Comparison of ENCODE assay signal across 8 cellular contexts in genomic region chr4:2817701-2818350, GRCh38. TPM values are rescaled to one million over a fixed set of nuclear protein-coding genes. Genes with fewer than 3 reads are reported as not detected.
DNase-seq lines count a peak whose midpoint lies in the region; ATAC-seq lines count a peak whose summit lies in the region.

No MANE protein-coding gene starts in this region.

- H3K27me3 Mint-ChIP-seq in activated naive CD4-positive, alpha-beta T cell treated with anti-CD3 and anti-CD28 coated beads, Interleukin-2, amount 50 U/mL, for 24 hours: no peaks in the 10 kb centered on the region

- H3K27ac ChIP-seq in right cardiac atrium (ENCODE audit: low read length): no peak overlapping the region
- no peak overlapping the region for H3K27ac ChIP-seq in skeletal muscle tissue (ENCODE audit: low read depth, low read length)

- H3K4me3 Mint-ChIP-seq in activated naive CD4-positive, alpha-beta T cell treated with anti-CD3 and anti-CD28 coated beads, Interleukin-2, amount 50 U/mL, for 24 hours: peak overlapping the region; percentile 87

- H3K9me3 Mint-ChIP-seq in activated naive CD4-positive, alpha-beta T cell treated with anti-CD3 and anti-CD28 coated beads, Interleukin-2, amount 50 U/mL, for 24 hours: no peaks in the 10 kb centered on the region

- WGBS in right cardiac atrium: 9% methylated on average over 65 of the region's 65 CpGs

- peaks cover 6% of the 10 kb centered on the region for H3K36me3 Mint-ChIP-seq in activated naive CD4-positive, alpha-beta T cell treated with anti-CD3 and anti-CD28 coated beads, Interleukin-2, amount 50 U/mL, for 24 hours

- H3K4me1 ChIP-seq in right cardiac atrium (ENCODE audit: control insufficient read depth, insufficient read depth, low read length) (peaks cover 9% of the 10 kb centered on the region), skeletal muscle tissue (ENCODE audit: control insufficient read depth in 3 of 3, insufficient read depth in 3 of 3, low read length in 3 of 3) (peaks cover 16 to 29% (median 24%) of the 10 kb centered on the region in 3 donors)

- ATAC-seq in HG02588 (IDR thresholded peaks at IDR 0.05; ENCODE audit: unreplicated experiment) (peak; percentile 36), right cardiac atrium (peak in 1 of 2 donors; percentile 37), HG02678 (IDR thresholded peaks at IDR 0.05; ENCODE audit: unreplicated experiment) (no peak), GM18870 (IDR thresholded peaks at IDR 0.05; ENCODE audit: unreplicated experiment) (no peak), GM21786 (IDR thresholded peaks at IDR 0.05; ENCODE audit: unreplicated experiment) (no peak)

- H3K27me3 ChIP-seq in right cardiac atrium (ENCODE audit: control insufficient read depth, insufficient read depth): no peaks in the 10 kb centered on the region
- no peaks in the 10 kb centered on the region for H3K27me3 ChIP-seq in skeletal muscle tissue (ENCODE audit: control insufficient read depth in 3 of 3, insufficient read depth in 3 of 3, low read length in 3 of 3)

- intact Hi-C loops in right cardiac atrium (cut with DNase I): loop anchor here in 1 of 4 donors (10.0 kb wide), 1 partner anchor 53 kb away; no protein-coding TSS in a partner anchor

- H3K4me1 Mint-ChIP-seq in activated naive CD4-positive, alpha-beta T cell treated with anti-CD3 and anti-CD28 coated beads, Interleukin-2, amount 50 U/mL, for 24 hours: peaks cover 57% of the 10 kb centered on the region

- H3K9me3 ChIP-seq in right cardiac atrium (ENCODE audit: control insufficient read depth, low read length) (no peaks in the 10 kb centered on the region), skeletal muscle tissue (ENCODE audit: control insufficient read depth in 3 of 3, low read length in 3 of 3) (no peaks in the 10 kb centered on the region)

- peak overlapping the region; percentile 74 for H3K4me3 ChIP-seq in right cardiac atrium (ENCODE audit: low read length)
- H3K4me3 ChIP-seq in skeletal muscle tissue (ENCODE audit: low read length in 3 of 3): peak overlapping the region in 2 of 3 donors; percentile 27 to 49

- DNase-seq in COR-L47 (lab: John Stamatoyannopoulos, UW): peak; percentile 63
- DNase-seq in right cardiac atrium: peak; percentile 25 to 70 (median 59)

- peaks cover 8 to 14% (median 9%) of the 10 kb centered on the region in 3 donors for H3K36me3 ChIP-seq in skeletal muscle tissue (ENCODE audit: control insufficient read depth in 3 of 3, insufficient read depth in 3 of 3, low read length in 3 of 3)

- no peak overlapping the region for H3K27ac Mint-ChIP-seq in activated naive CD4-positive, alpha-beta T cell treated with anti-CD3 and anti-CD28 coated beads, Interleukin-2, amount 50 U/mL, for 24 hours

- peak overlapping the region in 1 of 3 donors; percentile 70 for H3K9ac ChIP-seq in skeletal muscle tissue (ENCODE audit: low read depth in 1 of 3, low read length in 3 of 3)

RNA-seq across cellular contexts. Expression of gene SH3BP2, which starts 24.9 kb away (rescaled TPM):
- total RNA-seq in right cardiac atrium (10 to 100 TPM; 20.5 to 28.8 (median 26.3) TPM), skeletal muscle tissue (7.8 TPM)
- polyA plus RNA-seq in right cardiac atrium: 21.7 TPM

RNA-seq across cellular contexts. Expression of gene ADD1, which starts 25.8 kb away (rescaled TPM):
- total RNA-seq in right cardiac atrium (100 to 1,000 TPM; 215 to 256 (median 236) TPM), skeletal muscle tissue (155 TPM)
- 207 TPM for polyA plus RNA-seq in right cardiac atrium
